ENCODE assay signal across 19 cellular contexts in the genomic region with DNA sequence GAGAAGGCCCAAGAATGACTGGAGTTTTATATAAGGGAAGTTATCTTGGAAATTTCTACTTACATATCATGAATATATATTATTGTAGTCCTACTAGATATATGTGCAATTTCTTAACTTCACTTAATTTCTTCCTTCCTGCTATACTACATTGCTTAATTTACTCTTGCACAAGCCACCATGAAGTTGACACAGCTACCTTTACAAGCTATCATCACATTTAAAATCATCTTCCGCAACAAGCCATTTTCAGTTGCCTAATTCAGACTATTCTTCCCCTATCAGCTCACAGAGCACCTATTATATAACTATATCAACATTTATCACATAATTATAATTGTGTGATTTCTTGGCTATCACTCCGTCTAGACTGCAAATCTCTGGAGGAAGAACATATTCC.
DNase-seq lines count a peak whose midpoint lies in the region; ATAC-seq, FAIRE-seq and TF ChIP-seq lines count a peak whose summit lies in the region.
"Had no signal": no experiment of that assay in that cellular context is flagged by ENCODE, and none has a peak within 500 bp of the region (broad histone marks: within the 10 kb centered on the region; RNA-seq: fewer than 3 reads in every experiment).

No MANE protein-coding gene starts in this region.

- TSS peak; percentile 1 for BruUV-seq in HCT116 (replicated peaks; lab: Mats Ljungman, UMichigan)

- no peak overlapping the region for H3K4me3 ChIP-seq in A549
- no peak overlapping the region for H3K4me3 ChIP-seq in HCT116 (replicated peaks in 1 of 2; ENCODE audit: low read depth in 1 of 2, low read length in 2 of 2)
- no peak overlapping the region for H3K4me3 ChIP-seq in lower lobe of right lung
- H3K4me3 ChIP-seq: GM12878, K562 had no signal

- FAIRE-seq in A549 (lab: Jason Lieb, UNC) = no peak
- FAIRE-seq: A204.1, GM12878, GM18507, K562 had no signal

- H3K9me3 ChIP-seq in A549 (no peaks in the 10 kb centered on the region), HCT116 (ENCODE audit: control insufficient read depth in 1 of 2, insufficient read depth in 1 of 2, low read depth in 1 of 2, low read length in 2 of 2) (no peaks in the 10 kb centered on the region), lower lobe of right lung (no peaks in the 10 kb centered on the region)

- RAD21 ChIA-PET in HCT116 (lab: Charles Lee; ENCODE audit: low non-redundant PET in 1 of 2, low total read pairs in 2 of 2, uncharacterized antibody in 2 of 2, unreplicated experiment in 2 of 2) = no interaction called here

- TF ChIP-seq POLR2A in A549 (IDR thresholded peaks at IDR 0.05; ENCODE audit: low read length) (no peak), HCT116 (IDR thresholded peaks at IDR 0.05; ENCODE audit: borderline replicate concordance, extremely low read depth, insufficient read depth, insufficient read length) (no peak)

- no peak for TF ChIP-seq RAD21 in A549 (conservative IDR thresholded peaks at IDR 0.05 in 1 of 2, IDR thresholded peaks at IDR 0.05 in 1 of 2)
- no peak for TF ChIP-seq RAD21 in HCT116 (IDR thresholded peaks at IDR 0.05; ENCODE audit: low read depth)

- DNase-seq in A549 (ENCODE audit: low read depth in 1 of 2, low spot score in 1 of 2) (no peak), HCT116 (ENCODE audit: low read depth, low spot score) (no peak), NOMO-1 treated with dmso at 0.1 percent for 144 hours (lab: John Stamatoyannopoulos, UW; ENCODE audit: unreplicated experiment) (peak; percentile 60), lower lobe of right lung (no peak), pons (ENCODE audit: low spot score) (no peak), kidney tubule cell (ENCODE audit: low spot score) (no peak), RWPE1 (ENCODE audit: low spot score) (no peak), RPMI8226 (no peak)
- DNase-seq: Calu3; CD4-positive, alpha-beta T cell; HCEC 1CT; NCI-H1930; NCI-H2171; NCI-H446 treated with DMSO at 0.1 percent for 48 hours; NCI-H82 had no signal

- H3K9me2 ChIP-seq in HCT116 (ENCODE audit: insufficient read depth) = no peaks in the 10 kb centered on the region

- no peak overlapping the region for H2AFZ ChIP-seq in HCT116 (ENCODE audit: low read depth, low read length, poor library complexity, severe bottlenecking)

- ATAC-seq in A549 (no peak), HCT116 (no peak), lower lobe of right lung (peak in 1 of 2 donors; percentile 48)
- ATAC-seq: GM12878, K562 had no signal

- H3K36me3 ChIP-seq in HCT116 (ENCODE audit: control insufficient read depth in 1 of 2, insufficient read depth in 2 of 2, low read length in 2 of 2) (no peaks in the 10 kb centered on the region), lower lobe of right lung (no peaks in the 10 kb centered on the region)

- H3K9ac ChIP-seq in HCT116 (ENCODE audit: low read length) = no peak overlapping the region

- WGBS in A549 (ENCODE audit: missing lambda C conversion rate) = 87% methylated on average over 2 of the region's 2 CpGs

- H3K79me2 ChIP-seq in HCT116 (ENCODE audit: insufficient read depth, low read length) = no peaks in the 10 kb centered on the region

- H3K4me2 ChIP-seq in A549 = peak overlapping the region; percentile 6; the same call in 1 of the 3 replicates
- H3K4me2 ChIP-seq in HCT116 (ENCODE audit: low read length) = no peak overlapping the region

- H3K27me3 ChIP-seq in HCT116 (ENCODE audit: insufficient read depth, low read length) (no peaks in the 10 kb centered on the region), lower lobe of right lung (ENCODE audit: low read depth) (no peaks in the 10 kb centered on the region)

- TF ChIP-seq EP300 in A549 (IDR thresholded peaks at IDR 0.05) = no peak

- H3K27ac ChIP-seq in A549 = peak overlapping the region; percentile 37 to 61; a peak in 4 of 6 replicates
- no peak overlapping the region for H3K27ac ChIP-seq in HCT116 (ENCODE audit: low read depth, low read length)
- peak overlapping the region; percentile 39 for H3K27ac ChIP-seq in lower lobe of right lung
- no peak overlapping the region for H3K27ac ChIP-seq in RWPE1

- peaks cover 46% of the 10 kb centered on the region for H3K4me1 ChIP-seq in A549
- H3K4me1 ChIP-seq in HCT116 (ENCODE audit: control insufficient read depth in 1 of 2, insufficient read depth in 2 of 2, low read length in 2 of 2) = no peaks in the 10 kb centered on the region
- H3K4me1 ChIP-seq in lower lobe of right lung = no peaks in the 10 kb centered on the region

- H4K20me1 ChIP-seq in HCT116 (ENCODE audit: insufficient read depth) = no peaks in the 10 kb centered on the region

- intact Hi-C loops in HCT116 (cut with micrococcal nuclease) = no loop called here
- intact Hi-C loops in lower lobe of right lung (cut with DNase I) = no loop called here

- POLR2A ChIA-PET in A549 (lab: Yijun Ruan, JAX) = no interaction called here
- POLR2A ChIA-PET in HCT116 (lab: Charles Lee) = no interaction called here
- POLR2A ChIA-PET in RWPE1 (lab: Yijun Ruan, JAX; ENCODE audit: low non-redundant PET) = no interaction called here

- CTCF ChIA-PET in A549 (lab: Yijun Ruan, JAX) = interaction anchor here (1.4 kb wide), 1 partner anchor 1066 kb away, joined by 3 read pairs; no protein-coding TSS in a partner anchor
- CTCF ChIA-PET in HCT116 (lab: Charles Lee) = no interaction called here
- CTCF ChIA-PET in RWPE1 (lab: Yijun Ruan, JAX) = interaction anchor here (0.8 kb wide), 1 partner anchor 8 kb away, joined by 3 read pairs; no protein-coding TSS in a partner anchor

- TF ChIP-seq CTCF in A549 (IDR thresholded peaks at IDR 0.05) (no peak), HCT116 (IDR thresholded peaks at IDR 0.05 in 2 of 3, conservative IDR thresholded peaks at IDR 0.05 in 1 of 3; ENCODE audit: borderline replicate concordance in 1 of 3, insufficient read depth in 1 of 3, low read depth in 2 of 3, low read length in 2 of 3) (no peak), lower lobe of right lung (IDR thresholded peaks at IDR 0.05) (no peak), RWPE1 (conservative IDR thresholded peaks at IDR 0.05; ENCODE audit: low read depth) (no peak)

TF ChIP-seq in A549, 52 proteins besides CTCF, POLR2A, EP300 and RAD21:
- no peak for TF ChIP-seq EHF (CRISPR knock-in tag; IDR thresholded peaks at IDR 0.05)
- peak; percentile 54 to 58; a peak in 2 of 4 replicates for TF ChIP-seq CEBPB (IDR thresholded peaks at IDR 0.05)
TF ChIP-seq in A549: peak in this region for 1.

TF ChIP-seq in HCT116, 20 proteins besides CTCF, POLR2A, EP300 and RAD21 (continues in another document):
- TF ChIP-seq, protein P1, sequence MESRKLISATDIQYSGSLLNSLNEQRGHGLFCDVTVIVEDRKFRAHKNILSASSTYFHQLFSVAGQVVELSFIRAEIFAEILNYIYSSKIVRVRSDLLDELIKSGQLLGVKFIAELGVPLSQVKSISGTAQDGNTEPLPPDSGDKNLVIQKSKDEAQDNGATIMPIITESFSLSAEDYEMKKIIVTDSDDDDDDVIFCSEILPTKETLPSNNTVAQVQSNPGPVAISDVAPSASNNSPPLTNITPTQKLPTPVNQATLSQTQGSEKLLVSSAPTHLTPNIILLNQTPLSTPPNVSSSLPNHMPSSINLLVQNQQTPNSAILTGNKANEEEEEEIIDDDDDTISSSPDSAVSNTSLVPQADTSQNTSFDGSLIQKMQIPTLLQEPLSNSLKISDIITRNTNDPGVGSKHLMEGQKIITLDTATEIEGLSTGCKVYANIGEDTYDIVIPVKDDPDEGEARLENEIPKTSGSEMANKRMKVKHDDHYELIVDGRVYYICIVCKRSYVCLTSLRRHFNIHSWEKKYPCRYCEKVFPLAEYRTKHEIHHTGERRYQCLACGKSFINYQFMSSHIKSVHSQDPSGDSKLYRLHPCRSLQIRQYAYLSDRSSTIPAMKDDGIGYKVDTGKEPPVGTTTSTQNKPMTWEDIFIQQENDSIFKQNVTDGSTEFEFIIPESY (IDR thresholded peaks at IDR 0.05; ENCODE audit: extremely low read depth, insufficient replicate concordance, low read length) = no peak
- TF ChIP-seq YY1 (IDR thresholded peaks at IDR 0.05; ENCODE audit: extremely low read depth, insufficient replicate concordance, low read depth, low read length) (no peak), EZH2 (IDR thresholded peaks at IDR 0.05) (no peak), SP1 (IDR thresholded peaks at IDR 0.05; ENCODE audit: low read depth) (no peak), ZFX (IDR thresholded peaks at IDR 0.05) (no peak), POLR2AphosphoS5 (IDR thresholded peaks at IDR 0.05; ENCODE audit: low read depth, low read length) (no peak), ZNF274 (IDR thresholded peaks at IDR 0.05; ENCODE audit: low read depth, low read length) (no peak), FOSL1 (IDR thresholded peaks at IDR 0.05; ENCODE audit: low read depth) (no peak), CEBPB (IDR thresholded peaks at IDR 0.05; ENCODE audit: low read depth) (no peak), ELF1 (IDR thresholded peaks at IDR 0.05; ENCODE audit: borderline replicate concordance, low read depth) (no peak)
- TF ChIP-seq, protein P2, sequence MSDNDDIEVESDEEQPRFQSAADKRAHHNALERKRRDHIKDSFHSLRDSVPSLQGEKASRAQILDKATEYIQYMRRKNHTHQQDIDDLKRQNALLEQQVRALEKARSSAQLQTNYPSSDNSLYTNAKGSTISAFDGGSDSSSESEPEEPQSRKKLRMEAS (IDR thresholded peaks at IDR 0.05) = no peak
- TF ChIP-seq, protein P3, sequence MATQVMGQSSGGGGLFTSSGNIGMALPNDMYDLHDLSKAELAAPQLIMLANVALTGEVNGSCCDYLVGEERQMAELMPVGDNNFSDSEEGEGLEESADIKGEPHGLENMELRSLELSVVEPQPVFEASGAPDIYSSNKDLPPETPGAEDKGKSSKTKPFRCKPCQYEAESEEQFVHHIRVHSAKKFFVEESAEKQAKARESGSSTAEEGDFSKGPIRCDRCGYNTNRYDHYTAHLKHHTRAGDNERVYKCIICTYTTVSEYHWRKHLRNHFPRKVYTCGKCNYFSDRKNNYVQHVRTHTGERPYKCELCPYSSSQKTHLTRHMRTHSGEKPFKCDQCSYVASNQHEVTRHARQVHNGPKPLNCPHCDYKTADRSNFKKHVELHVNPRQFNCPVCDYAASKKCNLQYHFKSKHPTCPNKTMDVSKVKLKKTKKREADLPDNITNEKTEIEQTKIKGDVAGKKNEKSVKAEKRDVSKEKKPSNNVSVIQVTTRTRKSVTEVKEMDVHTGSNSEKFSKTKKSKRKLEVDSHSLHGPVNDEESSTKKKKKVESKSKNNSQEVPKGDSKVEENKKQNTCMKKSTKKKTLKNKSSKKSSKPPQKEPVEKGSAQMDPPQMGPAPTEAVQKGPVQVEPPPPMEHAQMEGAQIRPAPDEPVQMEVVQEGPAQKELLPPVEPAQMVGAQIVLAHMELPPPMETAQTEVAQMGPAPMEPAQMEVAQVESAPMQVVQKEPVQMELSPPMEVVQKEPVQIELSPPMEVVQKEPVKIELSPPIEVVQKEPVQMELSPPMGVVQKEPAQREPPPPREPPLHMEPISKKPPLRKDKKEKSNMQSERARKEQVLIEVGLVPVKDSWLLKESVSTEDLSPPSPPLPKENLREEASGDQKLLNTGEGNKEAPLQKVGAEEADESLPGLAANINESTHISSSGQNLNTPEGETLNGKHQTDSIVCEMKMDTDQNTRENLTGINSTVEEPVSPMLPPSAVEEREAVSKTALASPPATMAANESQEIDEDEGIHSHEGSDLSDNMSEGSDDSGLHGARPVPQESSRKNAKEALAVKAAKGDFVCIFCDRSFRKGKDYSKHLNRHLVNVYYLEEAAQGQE (IDR thresholded peaks at IDR 0.05; ENCODE audit: low read depth) = no peak

Comparison
In these comparisons a context has a peak if more than half of its experiments do, and no peak if none do; other contexts are left out.
1. H3K27ac ChIP-seq: peak in A549 (2 of 2) and lower lobe of right lung (single experiment); none in HCT116 (single experiment) and RWPE1 (single experiment).
2. Of the 6 proteins assayed by ChIP-seq in both A549 and HCT116: peak only in A549: CEBPB; only in HCT116: none; in both: none; in neither: 5.